Comparison of ENCODE assay signal across 28 cellular contexts in the genomic region with DNA sequence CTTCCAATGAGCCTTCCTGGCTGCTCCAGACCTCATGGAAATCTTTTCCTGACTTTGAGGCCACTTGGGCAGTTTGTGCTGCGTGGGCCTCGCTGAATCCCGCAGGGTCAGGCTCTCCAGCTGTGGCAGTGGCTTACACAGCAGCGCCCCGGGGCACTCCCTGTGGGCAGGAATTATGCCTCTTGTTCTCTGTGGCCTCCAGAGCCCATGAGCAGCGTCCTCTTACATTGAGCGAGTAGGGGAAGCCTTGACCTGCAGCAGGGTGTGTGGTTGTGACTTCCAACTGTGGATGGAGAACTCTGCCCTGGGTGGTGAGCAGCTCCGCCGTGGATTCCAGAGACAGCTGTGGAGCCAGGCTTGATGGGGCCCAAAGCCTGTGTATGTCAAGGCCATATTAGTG.
"Had no signal": no experiment of that assay in that cellular context is flagged by ENCODE, and none has a peak within 500 bp of the region (broad histone marks: within the 10 kb centered on the region; RNA-seq: fewer than 3 reads in every experiment).

No MANE protein-coding gene starts in this region.

- H3K36me3 ChIP-seq: neutrophil, pancreas, prostate gland, upper lobe of left lung had no signal

- H3K27ac Mint-ChIP-seq: activated B cell treated with CpG ODN at 0.5 μM for 24 hours; activated CD8-positive, alpha-beta memory T cell treated with anti-CD3 and anti-CD28 coated beads, Interleukin-2, amount 10 ng/mL, durations not matched to agents 7 days and 5 days; activated CD8-positive, alpha-beta T cell treated with anti-CD3 and anti-CD28 coated beads for 36 hours; activated naive CD4-positive, alpha-beta T cell treated with anti-CD3 and anti-CD28 coated beads, Interleukin-2, amount 50 U/mL, for 72 hours; activated T-helper 2 cell treated with anti-CD3 and anti-CD28 coated beads, Interferon-gamma antibody, Interleukin-2, Interleukin-4, amounts not matched to agents 10 μg/mL and 5 μg/mL and 100 μg/mL, durations not matched to agents 14 hours and 24 hours and 36 hours; effector memory CD8-positive, alpha-beta T cell; memory B cell; natural killer cell treated with Interleukin-12 subunit alpha and Interleukin-12 subunit beta and Interleukin-15 and Interleukin-18, amount 100 ng/mL, for 72 hours; T-helper 2 cell treated with Interferon-gamma antibody and Interleukin-4, amounts not matched to agents 5 μg/mL and 100 μg/mL, for 36 hours had no signal

- H3K4me1 Mint-ChIP-seq: activated B cell treated with CpG ODN at 0.5 μM for 24 hours; activated CD8-positive, alpha-beta memory T cell treated with anti-CD3 and anti-CD28 coated beads, Interleukin-2, amount 10 ng/mL, durations not matched to agents 7 days and 5 days; memory B cell had no signal

- H3K27me3 Mint-ChIP-seq: activated B cell treated with CpG ODN at 0.5 μM for 24 hours; activated CD8-positive, alpha-beta memory T cell treated with anti-CD3 and anti-CD28 coated beads, Interleukin-2, amount 10 ng/mL, durations not matched to agents 7 days and 5 days; activated CD8-positive, alpha-beta T cell treated with anti-CD3 and anti-CD28 coated beads for 36 hours; memory B cell; natural killer cell treated with Interleukin-12 subunit alpha and Interleukin-12 subunit beta and Interleukin-15 and Interleukin-18, amount 100 ng/mL, for 72 hours had no signal

- H3K9me3 ChIP-seq: body of pancreas, neutrophil, pancreas, prostate gland, upper lobe of left lung had no signal

- H3K4me1 ChIP-seq: prostate gland had no signal

- DNase-seq: activated B cell treated with CpG ODN at 0.5 μM for 24 hours; activated CD4-positive, alpha-beta T cell treated with anti-CD3 and anti-CD28 coated beads, Interleukin-2, amount 50 U/mL, for 1 hour; activated CD8-positive, alpha-beta memory T cell treated with anti-CD3 and anti-CD28 coated beads, Interleukin-2, amount 10 ng/mL, durations not matched to agents 7 days and 5 days; activated CD8-positive, alpha-beta T cell treated with anti-CD3 and anti-CD28 coated beads for 36 hours; activated naive CD4-positive, alpha-beta T cell; activated T-cell treated with anti-CD3 and anti-CD28 coated beads, Interleukin-2, amount 50 U/mL, for 48 hours; body of pancreas; cerebellar nuclear complex; cortex of kidney; effector memory CD8-positive, alpha-beta T cell; erythroblast; head of caudate nucleus; hippocampal formation; pancreas; retina; small intestine; stimulated activated CD4-positive, alpha-beta T cell treated with anti-CD3 and anti-CD28 coated beads, Interleukin-1b, Interleukin-23, amount 100 ng/mL, for 48 hours; stimulated activated naive CD4-positive, alpha-beta T cell; T-helper 1 cell; upper lobe of left lung had no signal

- H3K4me3 ChIP-seq: body of pancreas, pancreas, prostate gland, upper lobe of left lung had no signal

- H3K36me3 Mint-ChIP-seq: activated CD8-positive, alpha-beta memory T cell treated with anti-CD3 and anti-CD28 coated beads, Interleukin-2, amount 10 ng/mL, durations not matched to agents 7 days and 5 days; activated naive CD4-positive, alpha-beta T cell treated with anti-CD3 and anti-CD28 coated beads, Interleukin-2, amount 50 U/mL, for 72 hours; memory B cell; natural killer cell treated with Interleukin-12 subunit alpha and Interleukin-12 subunit beta and Interleukin-15 and Interleukin-18, amount 100 ng/mL, for 72 hours had no signal

- H3K9me3 Mint-ChIP-seq: activated B cell treated with CpG ODN at 0.5 μM for 24 hours; activated CD8-positive, alpha-beta T cell treated with anti-CD3 and anti-CD28 coated beads for 36 hours; activated naive CD4-positive, alpha-beta T cell treated with anti-CD3 and anti-CD28 coated beads, Interleukin-2, amount 50 U/mL, for 72 hours; activated T-helper 2 cell treated with anti-CD3 and anti-CD28 coated beads, Interferon-gamma antibody, Interleukin-2, Interleukin-4, amounts not matched to agents 10 μg/mL and 5 μg/mL and 100 μg/mL, durations not matched to agents 14 hours and 24 hours and 36 hours; effector memory CD8-positive, alpha-beta T cell; memory B cell; natural killer cell treated with Interleukin-12 subunit alpha and Interleukin-12 subunit beta and Interleukin-15 and Interleukin-18, amount 100 ng/mL, for 72 hours; T-helper 2 cell treated with Interferon-gamma antibody and Interleukin-4, amounts not matched to agents 5 μg/mL and 100 μg/mL, for 36 hours had no signal

- H3K27ac ChIP-seq: neutrophil, prostate gland, upper lobe of left lung had no signal

- H3K27me3 ChIP-seq: body of pancreas, neutrophil, pancreas, upper lobe of left lung had no signal

- H3K4me3 Mint-ChIP-seq: activated B cell treated with CpG ODN at 0.5 μM for 24 hours; activated CD8-positive, alpha-beta memory T cell treated with anti-CD3 and anti-CD28 coated beads, Interleukin-2, amount 10 ng/mL, durations not matched to agents 7 days and 5 days; activated CD8-positive, alpha-beta T cell treated with anti-CD3 and anti-CD28 coated beads for 36 hours; effector memory CD8-positive, alpha-beta T cell; memory B cell; natural killer cell treated with Interleukin-12 subunit alpha and Interleukin-12 subunit beta and Interleukin-15 and Interleukin-18, amount 100 ng/mL, for 72 hours; T-helper 2 cell treated with Interferon-gamma antibody and Interleukin-4, amounts not matched to agents 5 μg/mL and 100 μg/mL, for 36 hours had no signal

- ATAC-seq: activated CD8-positive, alpha-beta memory T cell treated with anti-CD3 and anti-CD28 coated beads, Interleukin-2, amount 10 ng/mL, durations not matched to agents 7 days and 5 days; activated CD8-positive, alpha-beta T cell treated with anti-CD3 and anti-CD28 coated beads for 36 hours; activated naive CD4-positive, alpha-beta T cell treated with anti-CD3 and anti-CD28 coated beads, Interleukin-2, amount 50 U/mL, for 72 hours; effector memory CD8-positive, alpha-beta T cell; natural killer cell treated with Interleukin-12 subunit alpha and Interleukin-12 subunit beta and Interleukin-15 and Interleukin-18, amount 100 ng/mL, for 72 hours; sciatic nerve had no signal
